Comparison of ENCODE assay signal across 17 cellular contexts in genomic region chr3:15611018-15611417, GRCh38. TPM values are rescaled to one million over a fixed set of nuclear protein-coding genes. Genes with fewer than 3 reads are reported as not detected.
DNase-seq lines count a peak whose midpoint lies in the region; ATAC-seq, FAIRE-seq and TF ChIP-seq lines count a peak whose summit lies in the region.
"Had no signal": no experiment of that assay in that cellular context is flagged by ENCODE, and none has a peak within 500 bp of the region (broad histone marks: within the 10 kb centered on the region; RNA-seq: fewer than 3 reads in every experiment).

No MANE protein-coding gene starts in this region.

- H3K27me3 ChIP-seq in GM23248 (replicated peaks; ENCODE audit: insufficient read depth) (no peaks in the 10 kb centered on the region), subcutaneous abdominal adipose tissue (ENCODE audit: control insufficient read depth in 5 of 5, insufficient read depth in 4 of 5, low read length in 5 of 5) (no peaks in the 10 kb centered on the region)
- H3K27me3 ChIP-seq: BE2C had no signal

- H3K9ac ChIP-seq in GM23248 (no peak overlapping the region), subcutaneous abdominal adipose tissue (ENCODE audit: low read length in 5 of 5) (no peak overlapping the region)

- ATAC-seq in left colon: peak; percentile 23

- H3K9me2 ChIP-seq in GM23248 (ENCODE audit: insufficient read depth): no peaks in the 10 kb centered on the region

- peak; percentile 17 for DNase-seq in GM23248
- no peak for DNase-seq in left colon
- DNase-seq in EL: no peak
- no peak for DNase-seq in OCI-M1 (lab: John Stamatoyannopoulos, UW)
- DNase-seq in RCC 7860 (ENCODE audit: low spot score): no peak
- DNase-seq: BE2C; Calu3; CD4-positive, alpha-beta memory T cell; HCEC 1CT; NCI-H1417 treated with DMSO at 0.1 percent for 48 hours; NCI-H2081; NCI-H510A; NCI-H82; PC-9 had no signal

- no peaks in the 10 kb centered on the region for H3K79me2 ChIP-seq in GM23248 (ENCODE audit: insufficient read depth)

- H4K20me1 ChIP-seq in GM23248 (ENCODE audit: insufficient read depth): no peaks in the 10 kb centered on the region

- no peak overlapping the region for H3K27ac ChIP-seq in GM23248
- peak overlapping the region; percentile 72 for H3K27ac ChIP-seq in VCaP
- H3K27ac ChIP-seq in subcutaneous abdominal adipose tissue (ENCODE audit: low read depth, low read length): peak overlapping the region; percentile 82
- H3K27ac ChIP-seq: PC-9, SK-N-MC had no signal

- peaks cover 20% of the 10 kb centered on the region for H3F3A ChIP-seq in GM23248 (ENCODE audit: insufficient read depth)

- no peak for FAIRE-seq in RCC 7860 (lab: Jason Lieb, UNC)

- no peak overlapping the region for H3K4me2 ChIP-seq in GM23248 (ENCODE audit: unreplicated experiment)
- H3K4me2 ChIP-seq: PC-9 had no signal

- H3K36me3 ChIP-seq in GM23248 (ENCODE audit: low read depth) (no peaks in the 10 kb centered on the region), subcutaneous abdominal adipose tissue (ENCODE audit: control insufficient read depth in 5 of 5, insufficient read depth in 5 of 5, low read length in 5 of 5) (no peaks in the 10 kb centered on the region)
- H3K36me3 ChIP-seq: BE2C had no signal

- 68 to 78% methylated on average over 3 of the region's 3 CpGs for WGBS in GM23248 (ENCODE audit: low coverage in 1 of 2, low lambda C conversion rate in 2 of 2, missing lambda C conversion rate in 2 of 2), 2 experiments

- no peak for TF ChIP-seq CTCF in VCaP (conservative IDR thresholded peaks at IDR 0.05)

- intact Hi-C loops in left colon (cut with DNase I, micrococcal nuclease): no loop called here

- no peak overlapping the region for H2AFZ ChIP-seq in GM23248
- H2AFZ ChIP-seq: PC-9 had no signal

- H3K4me1 ChIP-seq in GM23248 (ENCODE audit: insufficient read depth): peaks cover 22% of the 10 kb centered on the region
- H3K4me1 ChIP-seq in subcutaneous abdominal adipose tissue (ENCODE audit: control insufficient read depth in 5 of 5, insufficient read depth in 5 of 5, low read length in 5 of 5): peaks cover 6 to 46% (median 27%) of the 10 kb centered on the region in 5 donors
- H3K4me1 ChIP-seq: BE2C had no signal

- H3K4me3 ChIP-seq in GM23248 (no peak overlapping the region), subcutaneous abdominal adipose tissue (ENCODE audit: low read depth in 1 of 5, low read length in 5 of 5) (no peak overlapping the region)
- H3K4me3 ChIP-seq: PC-9, SK-N-MC had no signal

- H3K9me3 ChIP-seq in GM23248 (ENCODE audit: low read depth): no peaks in the 10 kb centered on the region
- no peaks in the 10 kb centered on the region for H3K9me3 ChIP-seq in subcutaneous abdominal adipose tissue (ENCODE audit: control insufficient read depth in 5 of 5, low read length in 5 of 5)
- H3K9me3 ChIP-seq: BE2C had no signal

- in situ Hi-C loops in GM23248 (cut with MboI): no loop called here

RNA-seq across cellular contexts. Expression of gene BTD, which starts 9.5 kb away (rescaled TPM):
- 24.2 and 48.0 TPM in 2 replicates for total RNA-seq in GM23248 (2014; rRNA removed; shearing (Covaris generic))
- 19.7 and 20.1 TPM in 2 replicates for polyA plus RNA-seq in GM23248 (2016; fragmentation: Nextera tagmentation; extraction: Ambion mirVana)
- total RNA-seq in left colon: 10 to 100 TPM; 29.8 to 32.3 TPM

RNA-seq across cellular contexts. Expression of gene HACL1, which starts 9.6 kb away (rescaled TPM):
- 13.4 and 14.3 TPM in 2 replicates for total RNA-seq in GM23248 (2014; rRNA removed; shearing (Covaris generic))
- 16.3 and 18.8 TPM in 2 replicates for polyA plus RNA-seq in GM23248 (2016; fragmentation: Nextera tagmentation; extraction: Ambion mirVana)
- 10 to 100 TPM; 12.8 to 16.5 TPM for total RNA-seq in left colon
